ENCODE assay signal across 1 cellular context in genomic region chrX:152202886-152203285, GRCh38.
TF ChIP-seq lines count a peak whose summit lies in the region.

No MANE protein-coding gene starts in this region.

TF ChIP-seq in H1, 55 proteins besides CTCF, POLR2A, EP300 and RAD21 (continued from another document):
- TF ChIP-seq, protein P1, sequence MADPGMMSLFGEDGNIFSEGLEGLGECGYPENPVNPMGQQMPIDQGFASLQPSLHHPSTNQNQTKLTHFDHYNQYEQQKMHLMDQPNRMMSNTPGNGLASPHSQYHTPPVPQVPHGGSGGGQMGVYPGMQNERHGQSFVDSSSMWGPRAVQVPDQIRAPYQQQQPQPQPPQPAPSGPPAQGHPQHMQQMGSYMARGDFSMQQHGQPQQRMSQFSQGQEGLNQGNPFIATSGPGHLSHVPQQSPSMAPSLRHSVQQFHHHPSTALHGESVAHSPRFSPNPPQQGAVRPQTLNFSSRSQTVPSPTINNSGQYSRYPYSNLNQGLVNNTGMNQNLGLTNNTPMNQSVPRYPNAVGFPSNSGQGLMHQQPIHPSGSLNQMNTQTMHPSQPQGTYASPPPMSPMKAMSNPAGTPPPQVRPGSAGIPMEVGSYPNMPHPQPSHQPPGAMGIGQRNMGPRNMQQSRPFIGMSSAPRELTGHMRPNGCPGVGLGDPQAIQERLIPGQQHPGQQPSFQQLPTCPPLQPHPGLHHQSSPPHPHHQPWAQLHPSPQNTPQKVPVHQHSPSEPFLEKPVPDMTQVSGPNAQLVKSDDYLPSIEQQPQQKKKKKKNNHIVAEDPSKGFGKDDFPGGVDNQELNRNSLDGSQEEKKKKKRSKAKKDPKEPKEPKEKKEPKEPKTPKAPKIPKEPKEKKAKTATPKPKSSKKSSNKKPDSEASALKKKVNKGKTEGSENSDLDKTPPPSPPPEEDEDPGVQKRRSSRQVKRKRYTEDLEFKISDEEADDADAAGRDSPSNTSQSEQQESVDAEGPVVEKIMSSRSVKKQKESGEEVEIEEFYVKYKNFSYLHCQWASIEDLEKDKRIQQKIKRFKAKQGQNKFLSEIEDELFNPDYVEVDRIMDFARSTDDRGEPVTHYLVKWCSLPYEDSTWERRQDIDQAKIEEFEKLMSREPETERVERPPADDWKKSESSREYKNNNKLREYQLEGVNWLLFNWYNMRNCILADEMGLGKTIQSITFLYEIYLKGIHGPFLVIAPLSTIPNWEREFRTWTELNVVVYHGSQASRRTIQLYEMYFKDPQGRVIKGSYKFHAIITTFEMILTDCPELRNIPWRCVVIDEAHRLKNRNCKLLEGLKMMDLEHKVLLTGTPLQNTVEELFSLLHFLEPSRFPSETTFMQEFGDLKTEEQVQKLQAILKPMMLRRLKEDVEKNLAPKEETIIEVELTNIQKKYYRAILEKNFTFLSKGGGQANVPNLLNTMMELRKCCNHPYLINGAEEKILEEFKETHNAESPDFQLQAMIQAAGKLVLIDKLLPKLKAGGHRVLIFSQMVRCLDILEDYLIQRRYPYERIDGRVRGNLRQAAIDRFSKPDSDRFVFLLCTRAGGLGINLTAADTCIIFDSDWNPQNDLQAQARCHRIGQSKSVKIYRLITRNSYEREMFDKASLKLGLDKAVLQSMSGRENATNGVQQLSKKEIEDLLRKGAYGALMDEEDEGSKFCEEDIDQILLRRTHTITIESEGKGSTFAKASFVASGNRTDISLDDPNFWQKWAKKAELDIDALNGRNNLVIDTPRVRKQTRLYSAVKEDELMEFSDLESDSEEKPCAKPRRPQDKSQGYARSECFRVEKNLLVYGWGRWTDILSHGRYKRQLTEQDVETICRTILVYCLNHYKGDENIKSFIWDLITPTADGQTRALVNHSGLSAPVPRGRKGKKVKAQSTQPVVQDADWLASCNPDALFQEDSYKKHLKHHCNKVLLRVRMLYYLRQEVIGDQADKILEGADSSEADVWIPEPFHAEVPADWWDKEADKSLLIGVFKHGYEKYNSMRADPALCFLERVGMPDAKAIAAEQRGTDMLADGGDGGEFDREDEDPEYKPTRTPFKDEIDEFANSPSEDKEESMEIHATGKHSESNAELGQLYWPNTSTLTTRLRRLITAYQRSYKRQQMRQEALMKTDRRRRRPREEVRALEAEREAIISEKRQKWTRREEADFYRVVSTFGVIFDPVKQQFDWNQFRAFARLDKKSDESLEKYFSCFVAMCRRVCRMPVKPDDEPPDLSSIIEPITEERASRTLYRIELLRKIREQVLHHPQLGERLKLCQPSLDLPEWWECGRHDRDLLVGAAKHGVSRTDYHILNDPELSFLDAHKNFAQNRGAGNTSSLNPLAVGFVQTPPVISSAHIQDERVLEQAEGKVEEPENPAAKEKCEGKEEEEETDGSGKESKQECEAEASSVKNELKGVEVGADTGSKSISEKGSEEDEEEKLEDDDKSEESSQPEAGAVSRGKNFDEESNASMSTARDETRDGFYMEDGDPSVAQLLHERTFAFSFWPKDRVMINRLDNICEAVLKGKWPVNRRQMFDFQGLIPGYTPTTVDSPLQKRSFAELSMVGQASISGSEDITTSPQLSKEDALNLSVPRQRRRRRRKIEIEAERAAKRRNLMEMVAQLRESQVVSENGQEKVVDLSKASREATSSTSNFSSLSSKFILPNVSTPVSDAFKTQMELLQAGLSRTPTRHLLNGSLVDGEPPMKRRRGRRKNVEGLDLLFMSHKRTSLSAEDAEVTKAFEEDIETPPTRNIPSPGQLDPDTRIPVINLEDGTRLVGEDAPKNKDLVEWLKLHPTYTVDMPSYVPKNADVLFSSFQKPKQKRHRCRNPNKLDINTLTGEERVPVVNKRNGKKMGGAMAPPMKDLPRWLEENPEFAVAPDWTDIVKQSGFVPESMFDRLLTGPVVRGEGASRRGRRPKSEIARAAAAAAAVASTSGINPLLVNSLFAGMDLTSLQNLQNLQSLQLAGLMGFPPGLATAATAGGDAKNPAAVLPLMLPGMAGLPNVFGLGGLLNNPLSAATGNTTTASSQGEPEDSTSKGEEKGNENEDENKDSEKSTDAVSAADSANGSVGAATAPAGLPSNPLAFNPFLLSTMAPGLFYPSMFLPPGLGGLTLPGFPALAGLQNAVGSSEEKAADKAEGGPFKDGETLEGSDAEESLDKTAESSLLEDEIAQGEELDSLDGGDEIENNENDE (IDR thresholded peaks at IDR 0.05; ENCODE audit: insufficient replicate concordance, low read length) = no peak
- no peak for TF ChIP-seq SIN3A (conservative IDR thresholded peaks at IDR 0.05 in 1 of 2, IDR thresholded peaks at IDR 0.05 in 1 of 2; ENCODE audit: low read depth in 1 of 2, low read length in 2 of 2)
- TF ChIP-seq EZH2 (IDR thresholded peaks at IDR 0.05; ENCODE audit: low read depth, low read length, severe bottlenecking) = no peak
